Comparison of ENCODE assay signal across 8 cellular contexts in the genomic region with DNA sequence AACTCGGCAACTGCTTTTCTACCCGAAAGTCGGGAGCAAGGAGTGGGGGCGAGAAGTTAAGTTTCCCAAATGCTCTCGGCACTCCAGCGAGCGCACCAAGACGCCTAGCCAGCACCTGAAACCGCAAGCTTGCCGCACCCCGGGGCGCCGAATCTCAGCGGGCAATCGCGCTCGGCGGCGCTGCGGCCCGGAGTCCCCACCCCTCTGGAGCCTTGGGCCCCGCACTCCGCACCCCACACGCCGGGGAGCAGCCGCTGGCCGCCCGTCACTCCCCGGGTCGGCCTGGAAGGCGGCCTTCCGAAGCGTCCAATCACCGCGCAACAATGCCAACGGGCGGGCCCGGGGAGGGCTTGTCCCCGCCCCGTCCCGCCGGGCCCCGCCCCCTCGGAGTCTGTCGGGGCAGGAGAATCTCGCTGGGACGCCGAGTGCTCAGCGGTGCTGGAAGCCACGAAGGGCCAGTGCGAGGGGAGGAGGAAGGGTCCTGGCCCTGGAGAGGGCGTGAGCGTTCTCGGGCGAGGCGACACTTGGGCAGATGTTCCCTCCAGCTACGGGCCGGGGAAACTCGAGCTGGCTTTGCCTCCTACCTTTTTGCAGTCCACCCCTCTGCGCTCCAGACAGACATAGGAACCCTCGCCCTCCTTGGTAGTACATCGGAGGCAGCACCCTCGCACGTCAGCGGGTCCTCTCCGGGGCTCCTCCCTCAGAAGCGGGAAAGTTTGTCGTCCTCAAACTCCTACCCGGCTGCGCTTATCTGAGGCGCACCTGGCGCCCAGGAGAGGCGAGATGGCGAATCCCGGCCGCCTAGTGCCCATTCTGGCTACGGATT. TPM values are rescaled to one million over a fixed set of nuclear protein-coding genes. Genes with fewer than 3 reads are reported as not detected.
DNase-seq lines count a peak whose midpoint lies in the region; ATAC-seq, FAIRE-seq and TF ChIP-seq lines count a peak whose summit lies in the region.

No MANE protein-coding gene starts in this region.

- 2% methylated on average over 17 of the region's 77 CpGs for WGBS in A549 (ENCODE audit: missing lambda C conversion rate)

- peaks cover 4% of the 10 kb centered on the region for H3K4me1 ChIP-seq in A549
- peaks cover 9% of the 10 kb centered on the region for H3K4me1 ChIP-seq in colonic mucosa

- no peaks in the 10 kb centered on the region for H3K36me3 ChIP-seq in colonic mucosa

- no peak for TF ChIP-seq CTCF in A549 (IDR thresholded peaks at IDR 0.05)
- TF ChIP-seq CTCF in colonic mucosa (IDR thresholded peaks at IDR 0.05): no peak

- no peak for TF ChIP-seq POLR2A in A549 (IDR thresholded peaks at IDR 0.05; ENCODE audit: low read length)

- peak overlapping the region; percentile 91 for H3K4me2 ChIP-seq in A549

- H3K9ac ChIP-seq in colonic mucosa (ENCODE audit: low read depth in 2 of 2, low read length in 2 of 2): peak overlapping the region in 1 of 2 donors; percentile 59

- peaks cover 12% of the 10 kb centered on the region for H3K4me1 Mint-ChIP-seq in activated CD4-positive, alpha-beta T cell treated with anti-CD3 and anti-CD28 coated beads for 36 hours

- POLR2A ChIA-PET in A549 (lab: Yijun Ruan, JAX): no interaction called here
- POLR2A ChIA-PET in activated CD4-positive, alpha-beta T cell treated with anti-CD3 and anti-CD28 coated beads for 36 hours (lab: Charles Lee): interaction anchor here (0.5 kb wide), 1 partner anchor 404 kb away, joined by 4 read pairs; no protein-coding TSS in a partner anchor

- H3K27me3 ChIP-seq in colonic mucosa (peaks cover 46% of the 10 kb centered on the region), layer of hippocampus (ENCODE audit: control insufficient read depth, insufficient read depth, low read length) (no peaks in the 10 kb centered on the region)

- peak overlapping the region; percentile 78 for H3K4me3 ChIP-seq in A549
- peak overlapping the region; percentile 72 for H3K4me3 ChIP-seq in colonic mucosa

- peak overlapping the region in 1 of 2 experiments; percentile 60; a peak in 3 of 6 replicates for H3K27ac ChIP-seq in A549
- peak overlapping the region; percentile 4 for H3K27ac ChIP-seq in colonic mucosa
- H3K27ac ChIP-seq in layer of hippocampus (ENCODE audit: low read depth, low read length): peak overlapping the region; percentile 31

- TF ChIP-seq EP300 in A549 (IDR thresholded peaks at IDR 0.05): no peak

- H3K27ac Mint-ChIP-seq in activated CD4-positive, alpha-beta T cell treated with anti-CD3 and anti-CD28 coated beads for 36 hours: no peak overlapping the region

- no peaks in the 10 kb centered on the region for H3K9me3 Mint-ChIP-seq in activated CD4-positive, alpha-beta T cell treated with anti-CD3 and anti-CD28 coated beads for 36 hours (ENCODE audit: low read depth)

- no peak for TF ChIP-seq RAD21 in A549 (conservative IDR thresholded peaks at IDR 0.05 in 1 of 2, IDR thresholded peaks at IDR 0.05 in 1 of 2)

- intact Hi-C loops in activated CD4-positive, alpha-beta T cell treated with anti-CD3 and anti-CD28 coated beads for 36 hours (cut with DNase I, micrococcal nuclease): loop anchor here in 1 of 2 experiments (1.0 kb wide), 2 partner anchors 128 to 249 kb away; no protein-coding TSS in a partner anchor
- intact Hi-C loops in colonic mucosa (cut with DNase I): no loop called here

- H3K36me3 Mint-ChIP-seq in activated CD4-positive, alpha-beta T cell treated with anti-CD3 and anti-CD28 coated beads for 36 hours (ENCODE audit: low read depth): no peaks in the 10 kb centered on the region

- CTCF ChIA-PET in A549 (lab: Yijun Ruan, JAX): interaction anchor here (1.2 to 2.0 kb wide), 2 partner anchors 11 to 381 kb away, joined by 3 to 5 read pairs; no protein-coding TSS in a partner anchor
- CTCF ChIA-PET in activated CD4-positive, alpha-beta T cell treated with anti-CD3 and anti-CD28 coated beads for 36 hours (lab: Charles Lee): no interaction called here

- no peak for FAIRE-seq in A549 (lab: Jason Lieb, UNC)

- ATAC-seq in A549 (peak; percentile 86 to 98), GM18868 (IDR thresholded peaks at IDR 0.05; ENCODE audit: unreplicated experiment) (peak; percentile 98), HG03097 (IDR thresholded peaks at IDR 0.05; ENCODE audit: low FRiP score, unreplicated experiment) (peak; percentile 95)
- peak; percentile 97 for ATAC-seq in activated CD4-positive, alpha-beta T cell treated with anti-CD3 and anti-CD28 coated beads for 36 hours

- H3K9me3 ChIP-seq in A549: no peaks in the 10 kb centered on the region
- H3K9me3 ChIP-seq in colonic mucosa: no peaks in the 10 kb centered on the region

- peak; percentile 56 to 80 for DNase-seq in A549 (ENCODE audit: low read depth in 1 of 2, low spot score in 1 of 2)
- DNase-seq in NCI-H2196 (lab: John Stamatoyannopoulos, UW; ENCODE audit: unreplicated experiment): peak; percentile 91
- DNase-seq in activated CD4-positive, alpha-beta T cell treated with anti-CD3 and anti-CD28 coated beads for 36 hours: peak; percentile 88
- peak; percentile 95 for DNase-seq in colonic mucosa
- peak; percentile 23 to 61 for DNase-seq in stimulated activated CD4-positive, alpha-beta T cell treated with anti-CD3 and anti-CD28 coated beads, Interleukin-15, amount 100 ng/mL, for 1 hour (ENCODE audit: low read depth in 1 of 2, low spot score in 1 of 2)

- H3K27me3 Mint-ChIP-seq in activated CD4-positive, alpha-beta T cell treated with anti-CD3 and anti-CD28 coated beads for 36 hours: peaks cover 67% of the 10 kb centered on the region

- H3K4me3 Mint-ChIP-seq in activated CD4-positive, alpha-beta T cell treated with anti-CD3 and anti-CD28 coated beads for 36 hours: peak overlapping the region; percentile 48

TF ChIP-seq in A549, 52 proteins besides CTCF, POLR2A, EP300 and RAD21:
- no peak for TF ChIP-seq EHMT2 (IDR thresholded peaks at IDR 0.05; ENCODE audit: low read depth)
- peak; percentile 44; the same call in 1 of the 2 replicates for TF ChIP-seq RNF2 (IDR thresholded peaks at IDR 0.05; ENCODE audit: borderline replicate concordance, low read depth)
- TF ChIP-seq HES2 (IDR thresholded peaks at IDR 0.05): no peak
- TF ChIP-seq SMC3 (IDR thresholded peaks at IDR 0.05): no peak
- TF ChIP-seq ATOH8 (CRISPR knock-in tag; IDR thresholded peaks at IDR 0.05; ENCODE audit: low read depth): no peak
- TF ChIP-seq CBX8 (IDR thresholded peaks at IDR 0.05): no peak
- no peak for TF ChIP-seq MAFK (IDR thresholded peaks at IDR 0.05; ENCODE audit: partially characterized antibody)

RNA-seq across cellular contexts. Expression of gene ZBTB7C, which starts 1.1 kb away (rescaled TPM):
- polyA plus RNA-seq in A549 (2011; rRNA removed) (0.08 and 0.12 TPM in 2 replicates), A549 (2017; fragmentation: RNase III; extraction: RNeasy Plus Mini Kit Qiagen cat#74134 plus additional on column Dnase treatment) (0.04 to 0.24 TPM (median 0.10 TPM) in 3 replicates)
- polyA plus RNA-seq in A549 (2012; cell fraction: cytosol; rRNA removed): 0.13 TPM in 1 of 2 replicates, not detected in the other
- polyA plus RNA-seq in A549 (2012; cell fraction: nucleus; rRNA removed): 0.02 and 0.04 TPM in 2 replicates
- 0.05 and 0.08 TPM in 2 replicates for polyA minus RNA-seq in A549 (2011; rRNA and poly(A)+ RNA removed)
- not detected for total RNA-seq in activated CD4-positive, alpha-beta T cell treated with anti-CD3 and anti-CD28 coated beads for 36 hours
- total RNA-seq in colonic mucosa: 10 to 100 TPM; 25.1 to 36.4 TPM

Comparison
In these comparisons a context has a peak if more than half of its experiments do, and no peak if none do; other contexts are left out.
1. DNase-seq: peak in every context shown above with its lines; median percentile 95 in colonic mucosa; 91 in NCI-H2196; 88 in activated CD4-positive, alpha-beta T cell treated with anti-CD3 and anti-CD28 coated beads for 36 hours; 68 in A549; 42 in stimulated activated CD4-positive, alpha-beta T cell treated with anti-CD3 and anti-CD28 coated beads, Interleukin-15, amount 100 ng/mL, for 1 hour.
2. RNA of gene ZBTB7C, which starts 1.1 kb away (total RNA-seq): 25.1 to 36.4 TPM in colonic mucosa; not detected in activated CD4-positive, alpha-beta T cell treated with anti-CD3 and anti-CD28 coated beads for 36 hours; every median in the first group is over 10 times any median in the second.
3. Peak in every context shown above with its lines, with median percentiles within 50 percentile points of each other: ATAC-seq.